Comparison of ENCODE assay signal across 13 cellular contexts in genomic region chrX:153948847-153949819, GRCh38. TPM values are rescaled to one million over a fixed set of nuclear protein-coding genes. Genes with fewer than 3 reads are reported as not detected.
A peak's percentile ranks its signal among the peaks of the same experiment; 100 is the strongest.
DNase-seq lines count a peak whose midpoint lies in the region; ATAC-seq and TF ChIP-seq lines count a peak whose summit lies in the region.
"Had no signal": no experiment of that assay in that cellular context is flagged by ENCODE, and none has a peak within 500 bp of the region (broad histone marks: within the 10 kb centered on the region; RNA-seq: fewer than 3 reads in every experiment).

No MANE protein-coding gene starts in this region.

- no peak for TF ChIP-seq CTCF in type B pancreatic cell (conservative IDR thresholded peaks at IDR 0.05)

- no peak for DNase-seq in activated naive CD4-positive, alpha-beta T cell (lab: John Stamatoyannopoulos, UW)
- DNase-seq in activated naive CD8-positive, alpha-beta T cell treated with anti-CD3 and anti-CD28 coated beads, Interleukin-2, amount 50 U/mL, for 24 hours, result no peak
- DNase-seq in type B pancreatic cell (ENCODE audit: extremely low spot score, unreplicated experiment) (no peak), globus pallidus (ENCODE audit: low spot score) (no peak), HAP-1 (ENCODE audit: low spot score in 2 of 2) (no peak), glomerular visceral epithelial cell (ENCODE audit: extremely low spot score) (no peak)
- DNase-seq: activated T-cell treated with anti-CD3 and anti-CD28 coated beads, Interleukin-2, amount 50 U/mL, for 72 hours; cortex of kidney; NCI-H187 treated with DMSO at 0.1 percent for 48 hours; stimulated activated naive CD4-positive, alpha-beta T cell; T1000 had no signal

- peaks cover 3% of the 10 kb centered on the region for H3K36me3 Mint-ChIP-seq in activated naive CD4-positive, alpha-beta T cell treated with anti-CD3 and anti-CD28 coated beads, Interleukin-2, amount 50 U/mL, for 24 hours
- H3K36me3 Mint-ChIP-seq in activated naive CD8-positive, alpha-beta T cell treated with anti-CD3 and anti-CD28 coated beads, Interleukin-2, amount 50 U/mL, for 24 hours (ENCODE audit: low read depth), result peaks cover 21% of the 10 kb centered on the region
- H3K36me3 Mint-ChIP-seq in type B pancreatic cell, result peaks cover 8% of the 10 kb centered on the region

- no peak for ATAC-seq in activated naive CD8-positive, alpha-beta T cell treated with anti-CD3 and anti-CD28 coated beads, Interleukin-2, amount 50 U/mL, for 24 hours
- ATAC-seq: activated T-cell treated with anti-CD3 and anti-CD28 coated beads, Interleukin-2, amount 50 U/mL, for 72 hours had no signal

- H3K27ac Mint-ChIP-seq in activated naive CD4-positive, alpha-beta T cell treated with anti-CD3 and anti-CD28 coated beads, Interleukin-2, amount 50 U/mL, for 24 hours, result peak overlapping the region; percentile 84
- peak overlapping the region; percentile 91 for H3K27ac Mint-ChIP-seq in activated naive CD8-positive, alpha-beta T cell treated with anti-CD3 and anti-CD28 coated beads, Interleukin-2, amount 50 U/mL, for 24 hours
- peak overlapping the region; percentile 75 for H3K27ac Mint-ChIP-seq in type B pancreatic cell

- 79 to 96% methylated on average over 5 to 15 of the region's 30 CpGs for WGBS in mesodermal cell (ENCODE audit: insufficient coverage in 2 of 2), 2 experiments

- H3K36me3 ChIP-seq in mesodermal cell (ENCODE audit: control insufficient read depth, insufficient read depth, low read length) (peaks cover 42% of the 10 kb centered on the region), HAP-1 (replicated peaks) (peaks cover 57% of the 10 kb centered on the region)

- H3K4me3 Mint-ChIP-seq in activated naive CD4-positive, alpha-beta T cell treated with anti-CD3 and anti-CD28 coated beads, Interleukin-2, amount 50 U/mL, for 24 hours, result peak overlapping the region; percentile 11
- no peak overlapping the region for H3K4me3 Mint-ChIP-seq in activated naive CD8-positive, alpha-beta T cell treated with anti-CD3 and anti-CD28 coated beads, Interleukin-2, amount 50 U/mL, for 24 hours
- H3K4me3 Mint-ChIP-seq in type B pancreatic cell, result no peak overlapping the region

- peaks cover 12% of the 10 kb centered on the region for H3K4me1 Mint-ChIP-seq in activated naive CD4-positive, alpha-beta T cell treated with anti-CD3 and anti-CD28 coated beads, Interleukin-2, amount 50 U/mL, for 24 hours
- peaks cover 47% of the 10 kb centered on the region for H3K4me1 Mint-ChIP-seq in activated naive CD8-positive, alpha-beta T cell treated with anti-CD3 and anti-CD28 coated beads, Interleukin-2, amount 50 U/mL, for 24 hours
- peaks cover 17% of the 10 kb centered on the region for H3K4me1 Mint-ChIP-seq in type B pancreatic cell (ENCODE audit: unreplicated experiment)

- H3K27me3 Mint-ChIP-seq in activated naive CD4-positive, alpha-beta T cell treated with anti-CD3 and anti-CD28 coated beads, Interleukin-2, amount 50 U/mL, for 24 hours, result no peaks in the 10 kb centered on the region
- H3K27me3 Mint-ChIP-seq in activated naive CD8-positive, alpha-beta T cell treated with anti-CD3 and anti-CD28 coated beads, Interleukin-2, amount 50 U/mL, for 24 hours, result no peaks in the 10 kb centered on the region
- no peaks in the 10 kb centered on the region for H3K27me3 Mint-ChIP-seq in type B pancreatic cell

- H3K4me3 ChIP-seq in mesodermal cell (ENCODE audit: extremely low read depth, insufficient read depth, low read length, poor library complexity, severe bottlenecking), result no peak overlapping the region
- H3K4me3 ChIP-seq in HAP-1, result no peak overlapping the region

- no peaks in the 10 kb centered on the region for H3K9me3 ChIP-seq in mesodermal cell (ENCODE audit: control insufficient read depth, low read length)
- no peaks in the 10 kb centered on the region for H3K9me3 ChIP-seq in HAP-1

- H3K9me3 Mint-ChIP-seq in activated naive CD4-positive, alpha-beta T cell treated with anti-CD3 and anti-CD28 coated beads, Interleukin-2, amount 50 U/mL, for 24 hours, result no peaks in the 10 kb centered on the region
- no peaks in the 10 kb centered on the region for H3K9me3 Mint-ChIP-seq in activated naive CD8-positive, alpha-beta T cell treated with anti-CD3 and anti-CD28 coated beads, Interleukin-2, amount 50 U/mL, for 24 hours
- no peaks in the 10 kb centered on the region for H3K9me3 Mint-ChIP-seq in type B pancreatic cell
- H3K9me3 Mint-ChIP-seq: activated T-cell treated with anti-CD3 and anti-CD28 coated beads, Interleukin-2, amount 50 U/mL, for 72 hours had no signal

- no peaks in the 10 kb centered on the region for H3K27me3 ChIP-seq in HAP-1 (ENCODE audit: low read depth)

- in situ Hi-C loops in HAP-1 (cut with MboI; ENCODE audit: low sequenced_read_pairs), result no loop called here

- H3K27ac ChIP-seq in mesodermal cell (ENCODE audit: low read depth, low read length, severe bottlenecking), result peak overlapping the region; percentile 80

- H3K4me1 ChIP-seq in mesodermal cell (ENCODE audit: control insufficient read depth, insufficient read depth, low read length, poor library complexity, severe bottlenecking) (peaks cover 19% of the 10 kb centered on the region), HAP-1 (peaks cover 4% of the 10 kb centered on the region)

RNA-seq across cellular contexts. Expression of gene RENBP, which starts 4.7 kb away (rescaled TPM):
- polyA plus RNA-seq in mesodermal cell (2013, experiment 1 of 2), result 10.9 TPM
- 7.8 TPM for polyA plus RNA-seq in mesodermal cell (2013, experiment 2 of 2)
- total RNA-seq in type B pancreatic cell (ENCODE audit: low replicate concordance), result 4.9 and 6.7 TPM in 2 replicates

RNA-seq across cellular contexts. Expression of gene NAA10, which starts 14.3 kb away (rescaled TPM):
- polyA plus RNA-seq in mesodermal cell (2013, experiment 1 of 2), result 107 TPM
- polyA plus RNA-seq in mesodermal cell (2013, experiment 2 of 2), result 95.7 TPM
- 73.8 and 82.7 TPM in 2 replicates for total RNA-seq in type B pancreatic cell (ENCODE audit: low replicate concordance)

RNA-seq across cellular contexts. Expression of gene HCFC1, which starts 22.5 kb away (rescaled TPM):
- 53.1 TPM for polyA plus RNA-seq in mesodermal cell (2013, experiment 1 of 2)
- polyA plus RNA-seq in mesodermal cell (2013, experiment 2 of 2), result 39.6 TPM
- total RNA-seq in type B pancreatic cell (ENCODE audit: low replicate concordance), result 81.2 and 98.0 TPM in 2 replicates

RNA-seq across cellular contexts. Expression of gene ARHGAP4, which starts 23.1 kb away (rescaled TPM):
- polyA plus RNA-seq in mesodermal cell (2013, experiment 1 of 2), result 18.2 TPM
- polyA plus RNA-seq in mesodermal cell (2013, experiment 2 of 2), result 8.8 TPM
- 7.7 and 8.8 TPM in 2 replicates for total RNA-seq in type B pancreatic cell (ENCODE audit: low replicate concordance)

RNA-seq across cellular contexts. Expression of gene TMEM187, which starts 23.4 kb away (rescaled TPM):
- polyA plus RNA-seq in mesodermal cell (2013, experiment 1 of 2), result 8.6 TPM
- 6.0 TPM for polyA plus RNA-seq in mesodermal cell (2013, experiment 2 of 2)
- total RNA-seq in type B pancreatic cell (ENCODE audit: low replicate concordance), result 14.4 and 15.2 TPM in 2 replicates
